8 cellular contexts compared by ENCODE assay signal in genomic region chr13:52617070-52618060, GRCh38. TPM values are rescaled to one million over a fixed set of nuclear protein-coding genes. Genes with fewer than 3 reads are reported as not detected.
DNase-seq lines count a peak whose midpoint lies in the region; ATAC-seq and TF ChIP-seq lines count a peak whose summit lies in the region.

No MANE protein-coding gene starts in this region.

- TF ChIP-seq POLR2A in transverse colon (IDR thresholded peaks at IDR 0.05): peak; percentile 63

- peaks cover 20% of the 10 kb centered on the region for H3K4me1 Mint-ChIP-seq in activated naive CD8-positive, alpha-beta T cell treated with anti-CD3 and anti-CD28 coated beads, Interleukin-2, amount 10 ng/mL, durations not matched to agents 7 days and 5 days

- peak overlapping the region; percentile 99 for H3K4me3 Mint-ChIP-seq in activated naive CD8-positive, alpha-beta T cell treated with anti-CD3 and anti-CD28 coated beads, Interleukin-2, amount 10 ng/mL, durations not matched to agents 7 days and 5 days

- H3K27me3 ChIP-seq in transverse colon: no peaks in the 10 kb centered on the region

- TF ChIP-seq EP300 in transverse colon (IDR thresholded peaks at IDR 0.05; ENCODE audit: low read depth): no peak

- WGBS in transverse colon (ENCODE audit: low coverage in 1 of 2), 2 donors: 0 to 1% methylated on average over 6 to 51 of the region's 51 CpGs

- TF ChIP-seq CTCF in GM12875 (IDR thresholded peaks at IDR 0.05; ENCODE audit: borderline replicate concordance, insufficient read depth, low read depth, low read length) (no peak), transverse colon (IDR thresholded peaks at IDR 0.05) (no peak)

- H3K36me3 ChIP-seq in transverse colon: no peaks in the 10 kb centered on the region

- DNase-seq in NCI-H128 (lab: John Stamatoyannopoulos, UW; ENCODE audit: unreplicated experiment): peak; percentile 77
- peak; percentile 87 for DNase-seq in SKM-1 treated with dmso at 0.1 percent for 144 hours (lab: John Stamatoyannopoulos, UW; ENCODE audit: unreplicated experiment)
- peak; percentile 84 for DNase-seq in activated naive CD8-positive, alpha-beta T cell treated with anti-CD3 and anti-CD28 coated beads, Interleukin-2, amount 10 ng/mL, durations not matched to agents 7 days and 5 days
- DNase-seq in cardiac septum (ENCODE audit: low spot score): peak; percentile 88
- peak; percentile 61 for DNase-seq in pons (ENCODE audit: low spot score)
- peak; percentile 87 for DNase-seq in transverse colon

- intact Hi-C loops in cardiac septum (cut with DNase I): loop anchor here (2.0 kb wide), 1 partner anchor 35 kb away; the partner anchor contains the start of gene SUGT1
- intact Hi-C loops in transverse colon (cut with DNase I; ENCODE audit: low total_unique reads): no loop called here

- peak; percentile 97 for ATAC-seq in HG02759 (IDR thresholded peaks at IDR 0.05; ENCODE audit: unreplicated experiment)
- peak; percentile 96 for ATAC-seq in activated naive CD8-positive, alpha-beta T cell treated with anti-CD3 and anti-CD28 coated beads, Interleukin-2, amount 10 ng/mL, durations not matched to agents 7 days and 5 days (ENCODE audit: low read depth)

- H3K4me1 ChIP-seq in transverse colon: peaks cover 0 to 13% (median 7%) of the 10 kb centered on the region in 4 donors

- H3K27ac Mint-ChIP-seq in activated naive CD8-positive, alpha-beta T cell treated with anti-CD3 and anti-CD28 coated beads, Interleukin-2, amount 10 ng/mL, durations not matched to agents 7 days and 5 days: peak overlapping the region; percentile 90

- no peaks in the 10 kb centered on the region for H3K36me3 Mint-ChIP-seq in activated naive CD8-positive, alpha-beta T cell treated with anti-CD3 and anti-CD28 coated beads, Interleukin-2, amount 10 ng/mL, durations not matched to agents 7 days and 5 days

- in situ Hi-C loops in transverse colon (cut with MboI; ENCODE audit: low pct_ligation_motif_present in 1 of 4, low pct_unique_long_range_greater_than_20kb in 1 of 4, low sequenced_read_pairs in 3 of 4): no loop called here

- H3K27ac ChIP-seq in transverse colon: peak overlapping the region; percentile 73 to 92 (median 84)

- no peaks in the 10 kb centered on the region for H3K9me3 Mint-ChIP-seq in activated naive CD8-positive, alpha-beta T cell treated with anti-CD3 and anti-CD28 coated beads, Interleukin-2, amount 10 ng/mL, durations not matched to agents 7 days and 5 days

- POLR2A ChIA-PET in activated naive CD8-positive, alpha-beta T cell treated with anti-CD3 and anti-CD28 coated beads, Interleukin-2, amount 10 ng/mL, durations not matched to agents 7 days and 5 days (lab: Charles Lee): interaction anchor here (0.6 to 3.1 kb wide), 5 partner anchors 9 to 1164 kb away, joined by 3 to 89 read pairs (median 5); partner anchors contain the start of gene SUGT1

- peaks cover 6% of the 10 kb centered on the region for H3K27me3 Mint-ChIP-seq in activated naive CD8-positive, alpha-beta T cell treated with anti-CD3 and anti-CD28 coated beads, Interleukin-2, amount 10 ng/mL, durations not matched to agents 7 days and 5 days

- H3K4me3 ChIP-seq in GM12875 (ENCODE audit: low read depth, low read length) (peak overlapping the region; percentile 75), transverse colon (peak overlapping the region; percentile 60 to 89 (median 72))

- H3K9me3 ChIP-seq in transverse colon: no peaks in the 10 kb centered on the region

RNA-seq across cellular contexts. Expression of gene HNRNPA1L2, which starts 24.9 kb away (rescaled TPM):
- total RNA-seq in activated naive CD8-positive, alpha-beta T cell treated with anti-CD3 and anti-CD28 coated beads, Interleukin-2, amount 10 ng/mL, durations not matched to agents 7 days and 5 days: 10 to 100 TPM; 12.9 to 14.7 TPM
- total RNA-seq in cardiac septum (4.3 TPM), transverse colon (1 to 10 TPM in 2 of 4 donors, not detected in 2; 1.5 to 3.3 TPM)

RNA-seq across cellular contexts. Expression of gene SUGT1, which starts 35.3 kb away (rescaled TPM):
- total RNA-seq in activated naive CD8-positive, alpha-beta T cell treated with anti-CD3 and anti-CD28 coated beads, Interleukin-2, amount 10 ng/mL, durations not matched to agents 7 days and 5 days: 10 to 100 TPM; 36.5 to 41.1 TPM
- 49.1 TPM for total RNA-seq in cardiac septum
- total RNA-seq in transverse colon: 10 to 100 TPM; 18.7 to 38.9 (median 25.3) TPM

Comparison
In these comparisons a context has a peak if more than half of its experiments do, and no peak if none do; other contexts are left out.
1. Peak in every context shown above with its lines: DNase-seq, ATAC-seq, H3K4me3 ChIP-seq and H3K27ac ChIP-seq.